ENCODE assay signal across 19 cellular contexts in the genomic region with DNA sequence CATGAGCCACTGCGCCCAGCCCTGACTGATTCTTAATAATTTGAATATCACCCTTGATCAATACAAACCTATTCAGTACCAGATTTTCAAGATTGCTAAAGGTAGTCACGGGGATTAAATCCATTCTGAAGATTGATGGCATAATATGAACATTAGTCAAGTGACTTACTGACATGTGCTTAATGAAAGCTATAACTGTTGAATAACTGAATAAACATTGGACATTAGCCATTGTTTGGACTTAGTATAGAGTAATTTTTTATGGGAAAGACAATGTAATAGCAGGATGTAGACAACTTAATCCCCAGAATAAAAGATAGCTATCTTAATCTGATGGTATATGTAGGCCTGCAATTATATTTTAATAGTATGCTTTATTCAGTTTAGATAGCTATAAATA.
"Had no signal": no experiment of that assay in that cellular context is flagged by ENCODE, and none has a peak within 500 bp of the region (broad histone marks: within the 10 kb centered on the region; RNA-seq: fewer than 3 reads in every experiment).

No MANE protein-coding gene starts in this region.

- DNase-seq: islet precursor cell; left ventricle myocardium inferior; mesendoderm; naive B cell; ovary; right lobe of liver; stimulated activated CD4-positive, alpha-beta T cell treated with anti-CD3 and anti-CD28 coated beads, Interleukin-1b, Interleukin-23, amount 100 ng/mL, for 48 hours; stimulated activated CD4-positive, alpha-beta T cell treated with anti-CD3 and anti-CD28 coated beads, Interleukin-2, amount 100 ng/mL, for 48 hours; stimulated activated CD4-positive, alpha-beta T cell treated with anti-CD3 and anti-CD28 coated beads, Interleukin-4, amount 100 ng/mL, for 4 hours; stimulated activated CD8-positive, alpha-beta memory T cell treated with anti-CD3 and anti-CD28 coated beads, Interleukin-4, amount 100 ng/mL, for 48 hours; stimulated activated naive CD4-positive, alpha-beta T cell treated with Interleukin-2 at 50 U/mL for 16 hours; stimulated activated naive CD8-positive, alpha-beta T cell treated with anti-CD3 and anti-CD28 coated beads, Interleukin-15, amount 100 ng/mL, for 72 hours; substantia nigra; upper lobe of left lung had no signal

- H3K27ac ChIP-seq: left ventricle myocardium inferior, ovary, right atrium auricular region, right lobe of liver, tibial nerve, upper lobe of left lung, vagina had no signal

- ATAC-seq: natural killer cell treated with Interleukin-12 subunit alpha and Interleukin-12 subunit beta and Interleukin-15 and Interleukin-18, amount 100 ng/mL, for 72 hours; right lobe of liver; stimulated activated memory B cell treated with anti-CD40 and anti-IgM and Interleukin-4, amounts not matched to agents 10 μg/mL and 1 μg/mL and 100 μg/mL, for 72 hours; stimulated activated naive CD8-positive, alpha-beta T cell treated with anti-CD3 and anti-CD28 coated beads, Interleukin-15, amount 100 ng/mL, for 72 hours had no signal
